In the genomic region with DNA sequence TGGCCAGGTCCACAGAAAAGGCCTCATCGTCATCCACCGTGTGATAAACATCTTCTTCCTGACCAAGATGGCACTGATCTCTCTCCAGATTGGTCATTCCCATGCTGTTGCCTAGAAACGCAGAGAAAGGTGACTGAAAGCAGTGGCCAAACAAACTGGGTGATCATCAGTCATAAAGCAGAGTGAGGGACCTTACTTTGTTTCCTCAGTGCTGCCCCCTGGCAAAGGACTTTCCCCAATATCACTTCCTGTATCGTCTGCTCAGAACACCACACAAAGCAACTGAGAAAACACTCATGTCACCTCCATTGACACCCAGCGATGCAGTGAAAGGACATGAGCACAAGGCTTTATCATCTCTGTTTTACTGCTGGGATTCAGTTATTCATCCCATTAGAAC, we compare ENCODE assay signal across 17 cellular contexts. TPM values are rescaled to one million over a fixed set of nuclear protein-coding genes. Genes with fewer than 3 reads are reported as not detected.
A peak's percentile ranks its signal among the peaks of the same experiment; 100 is the strongest.
DNase-seq lines count a peak whose midpoint lies in the region; ATAC-seq and TF ChIP-seq lines count a peak whose summit lies in the region.
"Had no signal": no experiment of that assay in that cellular context is flagged by ENCODE, and none has a peak within 500 bp of the region (broad histone marks: within the 10 kb centered on the region; RNA-seq: fewer than 3 reads in every experiment).

No MANE protein-coding gene starts in this region.

- H3K9me3 ChIP-seq in DOHH2 (ENCODE audit: control insufficient read depth, insufficient read depth, low read length), result no peaks in the 10 kb centered on the region
- H3K9me3 ChIP-seq: right atrium auricular region, SK-N-SH, suprapubic skin had no signal

- no peaks in the 10 kb centered on the region for H4K20me1 ChIP-seq in DOHH2 (ENCODE audit: control insufficient read depth, insufficient read depth, low read depth, low read length)

- H3K4me3 Mint-ChIP-seq in HFFc6, result no peak overlapping the region

- no peaks in the 10 kb centered on the region for H3K27me3 ChIP-seq in DOHH2 (ENCODE audit: control insufficient read depth, low read length)
- H3K27me3 ChIP-seq: cardiac muscle cell, right atrium auricular region, suprapubic skin had no signal

- peaks cover 5% of the 10 kb centered on the region; the same call in 1 of the 2 replicates for H3F3A ChIP-seq in DOHH2 (ENCODE audit: control insufficient read depth, insufficient read depth)

- no peaks in the 10 kb centered on the region for H3K36me3 Mint-ChIP-seq in HFFc6 (ENCODE audit: low read depth)

- peaks cover 26% of the 10 kb centered on the region for H3K27me3 Mint-ChIP-seq in HFFc6 (ENCODE audit: insufficient read depth)

- DNase-seq in HFFc6 (no peak), SK-MEL-5 (ENCODE audit: low read depth, low spot score) (peak; percentile 17), iPS DF 19.7 (ENCODE audit: low read depth, low spot score) (peak; percentile 28), C1 segment of cervical spinal cord (lab: John Stamatoyannopoulos, UW) (no peak), pons (ENCODE audit: low spot score) (no peak), COLO829 (ENCODE audit: low spot score) (no peak)
- DNase-seq: activated CD4-positive, CD25-positive, alpha-beta regulatory T cell treated with anti-CD3 and anti-CD28 coated beads, Interleukin-2, amount 50 U/mL, for 72 hours; activated effector memory CD4-positive, alpha-beta T cell treated with anti-CD3 and anti-CD28 coated beads, Interleukin-2, amount 50 U/mL, for 16 hours; COR-L47; kidney; NCI-H446 treated with DMSO at 0.1 percent for 48 hours; SK-N-SH had no signal

- H3K9me2 ChIP-seq in DOHH2 (replicated peaks; ENCODE audit: control insufficient read depth, low read length), result no peaks in the 10 kb centered on the region
- H3K9me2 ChIP-seq: SK-N-SH had no signal

- H3K4me3 ChIP-seq in DOHH2 (ENCODE audit: low read length), result no peak overlapping the region
- H3K4me3 ChIP-seq: cardiac muscle cell, right atrium auricular region, suprapubic skin had no signal

- no peak overlapping the region for H3K27ac Mint-ChIP-seq in HFFc6

- H3K79me2 ChIP-seq in DOHH2 (ENCODE audit: control insufficient read depth, low read length), result peaks cover 6% of the 10 kb centered on the region

- no peak overlapping the region for H3K27ac ChIP-seq in DOHH2 (ENCODE audit: low read depth, low read length)
- H3K27ac ChIP-seq: cardiac muscle cell, right atrium auricular region, suprapubic skin had no signal

- ATAC-seq in GM21528 (IDR thresholded peaks at IDR 0.05; ENCODE audit: low FRiP score, unreplicated experiment), result no peak

- no peaks in the 10 kb centered on the region for H3K9me3 Mint-ChIP-seq in HFFc6

- TF ChIP-seq CTCF in DOHH2 (IDR thresholded peaks at IDR 0.05; ENCODE audit: low read depth, low read length, poor library complexity, severe bottlenecking) (peak; percentile 41), HFFc6 (IDR thresholded peaks at IDR 0.05) (peak; percentile 37)

- no peak overlapping the region for H3K4me2 ChIP-seq in DOHH2 (ENCODE audit: low read length)
- H3K4me2 ChIP-seq: SK-N-SH had no signal

- H3K36me3 ChIP-seq in DOHH2 (ENCODE audit: control insufficient read depth, low read length), result peaks cover 89% of the 10 kb centered on the region
- H3K36me3 ChIP-seq: cardiac muscle cell, right atrium auricular region, suprapubic skin had no signal

- in situ Hi-C loops in SK-MEL-5 (cut with HindIII; ENCODE audit: low pct_unique_long_range_greater_than_20kb, low sequenced_read_pairs), result no loop called here

- no peaks in the 10 kb centered on the region for H3K4me1 Mint-ChIP-seq in HFFc6 (ENCODE audit: low read depth)

- no peaks in the 10 kb centered on the region for H3K4me1 ChIP-seq in DOHH2 (ENCODE audit: control insufficient read depth, low read length)
- H3K4me1 ChIP-seq: right atrium auricular region, suprapubic skin had no signal

RNA-seq across cellular contexts. Expression of a gene that starts 40.0 kb away (rescaled TPM):
- total RNA-seq in HFFc6 (2021; fragmentation: NEBNext Ultra II Directional; extraction: Animal tissue kit (Norgen Biotek cat#: 25700)), result 100 to 1,000 TPM; 195 to 235 (median 208) TPM
- total RNA-seq in SK-MEL-5 (2014; rRNA removed; shearing (Covaris generic)), result 47.1 and 54.6 TPM in 2 replicates
- polyA plus RNA-seq in SK-MEL-5 (2015; cell fraction: cytosol; rRNA removed), result 50.9 and 54.8 TPM in 2 replicates
- 31.0 and 35.7 TPM in 2 replicates for polyA plus RNA-seq in SK-MEL-5 (2015; cell fraction: nucleus; rRNA removed)

Comparison
In these comparisons a context has a peak if more than half of its experiments do, and no peak if none do; other contexts are left out.
1. DNase-seq: peak in SK-MEL-5 (single experiment) and iPS DF 19.7 (single experiment); none in HFFc6 (single experiment), C1 segment of cervical spinal cord (0 of 14), pons (single experiment) and COLO829 (single experiment).